8 cellular contexts compared by ENCODE assay signal in the genomic region with DNA sequence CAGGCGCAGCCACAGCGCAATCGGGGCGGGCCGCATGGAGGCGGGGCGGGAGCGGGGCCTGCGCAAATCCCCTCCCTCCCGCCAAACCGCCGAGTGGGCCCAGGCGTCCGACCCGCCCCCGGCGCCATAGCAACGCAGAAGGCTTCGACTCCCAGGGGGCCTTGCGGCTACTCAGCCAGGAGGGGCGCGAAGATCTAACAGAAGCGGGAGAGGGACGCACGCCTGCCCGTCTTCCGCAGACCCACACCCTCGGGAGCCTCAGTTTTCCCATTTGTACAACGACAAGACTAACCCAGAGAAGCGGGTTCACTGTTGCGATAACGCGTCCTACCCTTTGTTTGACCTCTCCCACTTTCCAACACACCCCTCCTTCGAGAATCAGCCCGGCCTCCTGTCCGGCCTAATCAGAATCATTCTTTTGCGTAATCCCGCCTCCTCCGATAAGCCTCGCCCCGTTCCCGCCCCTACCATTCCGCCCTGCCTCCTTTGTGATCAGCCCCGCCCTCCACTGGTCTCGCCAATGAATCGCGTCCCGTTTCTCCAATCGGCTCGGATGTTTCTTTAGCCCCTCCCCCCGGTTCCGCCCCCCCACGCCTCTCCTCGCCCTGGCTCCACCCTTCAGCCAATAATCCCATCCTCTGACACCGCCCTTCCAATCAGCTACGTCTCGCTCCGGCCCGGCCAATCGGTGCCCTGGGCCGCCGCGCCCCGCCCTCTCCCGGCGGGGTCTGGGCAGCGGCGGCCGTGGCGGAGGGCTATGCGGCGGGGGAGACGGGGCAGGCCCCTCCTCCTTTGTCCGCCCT. TPM values are rescaled to one million over a fixed set of nuclear protein-coding genes. Genes with fewer than 3 reads are reported as not detected.
DNase-seq lines count a peak whose midpoint lies in the region; ATAC-seq and TF ChIP-seq lines count a peak whose summit lies in the region.

A gene (minus strand): TSS at position 40 of the 803 bp plus-strand sequence. CDS start 4 bp downstream, at position 36.

- POLR2A ChIA-PET in activated CD4-positive, alpha-beta T cell treated with anti-CD3 and anti-CD28 coated beads for 36 hours (lab: Charles Lee): interaction anchor here (0.6 to 1.3 kb wide), 4 partner anchors 13 to 221 kb away, joined by 3 to 7 read pairs (median 4); a partner anchor contains a TSS

- peak; percentile 78 for ATAC-seq in GM19043 (IDR thresholded peaks at IDR 0.05; ENCODE audit: low read depth, unreplicated experiment)
- peak; percentile 79 for ATAC-seq in HG03432 (IDR thresholded peaks at IDR 0.05; ENCODE audit: unreplicated experiment)
- peak; percentile 92 for ATAC-seq in activated CD4-positive, alpha-beta T cell treated with anti-CD3 and anti-CD28 coated beads for 36 hours

- peak within 1 kb of the TSS; percentile 53 for H3K4me3 ChIP-seq in AG09309 (ENCODE audit: control insufficient read depth, low read depth, low read length)
- peak within 1 kb of the TSS; percentile 65 for H3K4me3 ChIP-seq in choroid plexus epithelial cell (ENCODE audit: low read depth, low read length)
- peak within 1 kb of the TSS; percentile 52 for H3K4me3 ChIP-seq in kidney epithelial cell (ENCODE audit: low read depth, low read length)

- H3K4me1 Mint-ChIP-seq in activated CD4-positive, alpha-beta T cell treated with anti-CD3 and anti-CD28 coated beads for 36 hours: peaks cover 9% of the 10 kb centered on the region

- H3K27me3 Mint-ChIP-seq in activated CD4-positive, alpha-beta T cell treated with anti-CD3 and anti-CD28 coated beads for 36 hours: peaks cover 3% of the 10 kb centered on the region

- H3K36me3 Mint-ChIP-seq in activated CD4-positive, alpha-beta T cell treated with anti-CD3 and anti-CD28 coated beads for 36 hours (ENCODE audit: low read depth): no peaks in the 10 kb centered on the region

- H3K36me3 ChIP-seq in kidney epithelial cell (ENCODE audit: control insufficient read depth, insufficient read depth, low read length): no peaks in the 10 kb centered on the region

- DNase-seq in AG09309 (ENCODE audit: low read depth) (peak; percentile 94), NCI-H510A (lab: John Stamatoyannopoulos, UW) (peak; percentile 84), choroid plexus epithelial cell (ENCODE audit: low read depth) (peak; percentile 99), kidney epithelial cell (ENCODE audit: low read depth) (peak; percentile 81)
- DNase-seq in activated CD4-positive, alpha-beta T cell treated with anti-CD3 and anti-CD28 coated beads for 36 hours: peak; percentile 99
- peak; percentile 98 for DNase-seq in stimulated activated CD4-positive, alpha-beta T cell treated with anti-CD3 and anti-CD28 coated beads, Interleukin-15, amount 100 ng/mL, for 24 hours

- peak within 1 kb of the TSS; percentile 66 for H3K27ac Mint-ChIP-seq in activated CD4-positive, alpha-beta T cell treated with anti-CD3 and anti-CD28 coated beads for 36 hours

- peak within 1 kb of the TSS; percentile 72 for H3K4me3 Mint-ChIP-seq in activated CD4-positive, alpha-beta T cell treated with anti-CD3 and anti-CD28 coated beads for 36 hours

- H3K9me3 Mint-ChIP-seq in activated CD4-positive, alpha-beta T cell treated with anti-CD3 and anti-CD28 coated beads for 36 hours (ENCODE audit: low read depth): no peaks in the 10 kb centered on the region

- intact Hi-C loops in activated CD4-positive, alpha-beta T cell treated with anti-CD3 and anti-CD28 coated beads for 36 hours (cut with DNase I, micrococcal nuclease): loop anchor here (1.0 to 2.0 kb wide), 20 partner anchors 11 to 694 kb away; a partner anchor contains a TSS

- CTCF ChIA-PET in activated CD4-positive, alpha-beta T cell treated with anti-CD3 and anti-CD28 coated beads for 36 hours (lab: Charles Lee): interaction anchor here (0.7 to 1.4 kb wide), 3 partner anchors 15 to 45 kb away, joined by 3 to 4 read pairs (median 4); no protein-coding TSS in a partner anchor

- H3K27me3 ChIP-seq in kidney epithelial cell (ENCODE audit: control insufficient read depth, insufficient read depth, low read length): peaks cover 13% of the 10 kb centered on the region

- TF ChIP-seq CTCF in AG09309 (IDR thresholded peaks at IDR 0.05; ENCODE audit: control insufficient read depth, insufficient read depth, low read depth, low read length, missing control alignments) (no peak), choroid plexus epithelial cell (conservative IDR thresholded peaks at IDR 0.05; ENCODE audit: low read depth, low read length) (no peak), kidney epithelial cell (IDR thresholded peaks at IDR 0.05; ENCODE audit: insufficient read depth, low read length, poor library complexity, severe bottlenecking) (no peak)

RNA-seq across cellular contexts. Expression of the gene that starts here (rescaled TPM):
- 1 to 10 TPM; 1.8 to 3.9 TPM for total RNA-seq in activated CD4-positive, alpha-beta T cell treated with anti-CD3 and anti-CD28 coated beads for 36 hours
- 1.6 and 5.5 TPM in 2 replicates for total RNA-seq in kidney epithelial cell

Comparison
In these comparisons a context has a peak if more than half of its experiments do, and no peak if none do; other contexts are left out.
1. Peak in every context shown above with its lines: DNase-seq, ATAC-seq and H3K4me3 ChIP-seq.